ENCODE assay signal across 39 cellular contexts in the genomic region with DNA sequence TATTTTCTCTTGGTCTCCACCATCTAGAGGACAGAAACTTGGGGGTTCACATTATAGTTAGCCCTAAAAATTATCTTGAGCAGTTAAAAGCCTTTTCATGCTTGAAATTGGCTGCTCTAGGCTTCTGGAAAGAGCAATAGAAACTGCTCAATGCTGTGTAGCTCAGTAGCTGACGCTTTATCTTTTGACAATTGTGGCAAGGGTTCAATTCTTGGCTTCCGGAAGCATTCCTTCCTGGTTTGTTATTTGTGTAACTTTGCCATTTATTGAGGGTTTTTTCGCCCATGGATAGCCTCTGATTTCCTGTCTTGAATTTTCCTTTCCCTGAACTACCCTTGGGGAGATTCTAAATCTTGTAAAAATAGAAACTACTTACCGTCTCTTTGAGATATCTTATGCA. TPM values are rescaled to one million over a fixed set of nuclear protein-coding genes. Genes with fewer than 3 reads are reported as not detected.
"Had no signal": no experiment of that assay in that cellular context is flagged by ENCODE, and none has a peak within 500 bp of the region (broad histone marks: within the 10 kb centered on the region; RNA-seq: fewer than 3 reads in every experiment).

No MANE protein-coding gene starts in this region.

- ATAC-seq: activated CD4-positive, alpha-beta T cell treated with anti-CD3 and anti-CD28 coated beads for 36 hours; activated CD8-positive, alpha-beta memory T cell treated with anti-CD3 and anti-CD28 coated beads, Interleukin-2, amount 10 ng/mL, durations not matched to agents 7 days and 5 days; activated CD8-positive, alpha-beta T cell treated with anti-CD3 and anti-CD28 coated beads, Interleukin-2, amount 10 ng/mL, durations not matched to agents 7 days and 5 days; activated naive CD8-positive, alpha-beta T cell treated with anti-CD3 and anti-CD28 coated beads, Interleukin-2, amount 50 U/mL, for 24 hours; effector memory CD8-positive, alpha-beta T cell; foreskin keratinocyte; gastrocnemius medialis had no signal

- DNase-seq: activated CD4-positive, alpha-beta memory T cell treated with anti-CD3 and anti-CD28 coated beads for 36 hours; activated CD4-positive, alpha-beta T cell treated with anti-CD3 and anti-CD28 coated beads for 36 hours; activated CD4-positive, alpha-beta T cell treated with anti-CD3 and anti-CD28 coated beads, Interleukin-2, amount 10 ng/mL, durations not matched to agents 24 days and 14 days; activated CD4-positive, CD25-positive, alpha-beta regulatory T cell; activated CD4-positive, CD25-positive, alpha-beta regulatory T cell treated with anti-CD3 and anti-CD28 coated beads, Interleukin-2, amount 50 U/mL, for 72 hours; activated CD8-positive, alpha-beta memory T cell treated with anti-CD3 and anti-CD28 coated beads, Interleukin-2, amount 10 ng/mL, durations not matched to agents 7 days and 5 days; activated CD8-positive, alpha-beta memory T cell treated with anti-CD3 and anti-CD28 coated beads, Interleukin-2, amount 50 U/mL, for 4 hours; activated CD8-positive, alpha-beta T cell treated with anti-CD3 and anti-CD28 coated beads, Interleukin-2, amount 10 ng/mL, durations not matched to agents 7 days and 5 days; activated effector memory CD4-positive, alpha-beta T cell treated with anti-CD3 and anti-CD28 coated beads, Interleukin-2, amount 50 U/mL, for 16 hours; activated naive CD4-positive, alpha-beta T cell treated with anti-CD3 and anti-CD28 coated beads for 36 hours; activated naive CD8-positive, alpha-beta T cell treated with anti-CD3 and anti-CD28 coated beads for 36 hours; activated naive CD8-positive, alpha-beta T cell treated with anti-CD3 and anti-CD28 coated beads, Interleukin-2, amount 50 U/mL, for 24 hours; activated T-cell treated with anti-CD3 and anti-CD28 coated beads, Interleukin-2, amount 50 U/mL, for 1 hour; activated T-cell treated with anti-CD3 and anti-CD28 coated beads, Interleukin-2, amount 50 U/mL, for 48 hours; adrenal gland; effector CD4-positive, alpha-beta T cell; effector memory CD8-positive, alpha-beta T cell; esophagus squamous epithelium; foreskin keratinocyte; gastrocnemius medialis; glutamatergic neuron; T-helper 2 cell had no signal

- H3K4me3 Mint-ChIP-seq: activated CD4-positive, alpha-beta memory T cell treated with anti-CD3 and anti-CD28 coated beads for 36 hours; activated CD4-positive, alpha-beta T cell treated with anti-CD3 and anti-CD28 coated beads for 36 hours; activated CD4-positive, alpha-beta T cell treated with anti-CD3 and anti-CD28 coated beads, Interleukin-2, amount 10 ng/mL, durations not matched to agents 24 days and 14 days; activated CD8-positive, alpha-beta memory T cell treated with anti-CD3 and anti-CD28 coated beads, Interleukin-2, amount 10 ng/mL, durations not matched to agents 7 days and 5 days; activated CD8-positive, alpha-beta T cell treated with anti-CD3 and anti-CD28 coated beads, Interleukin-2, amount 10 ng/mL, durations not matched to agents 7 days and 5 days; activated naive CD4-positive, alpha-beta T cell treated with anti-CD3 and anti-CD28 coated beads for 36 hours; activated naive CD4-positive, alpha-beta T cell treated with anti-CD3 and anti-CD28 coated beads, Interleukin-2, amount 50 U/mL, for 24 hours; activated naive CD8-positive, alpha-beta T cell treated with anti-CD3 and anti-CD28 coated beads for 36 hours; activated naive CD8-positive, alpha-beta T cell treated with anti-CD3 and anti-CD28 coated beads, Interleukin-2, amount 50 U/mL, for 24 hours; activated T-helper 1 cell treated with anti-CD3 and anti-CD28 coated beads, Interleukin-12 subunit alpha, Interleukin-12 subunit beta, Interleukin-2, Interleukin-4 antibody, amounts not matched to agents 30 ng/mL and 10 ng/mL and 1 ng/mL, durations not matched to agents 14 hours and 24 hours and 36 hours; brain; central memory CD8-positive, alpha-beta T cell; dendritic cell treated with granulocyte-macrophage colony-stimulating factor and Interleukin-4, amounts not matched to agents 40 ng/mL and 50 ng/mL, for 4 days; effector memory CD8-positive, alpha-beta T cell had no signal

- H3K36me3 ChIP-seq: adrenal gland, ascending aorta, breast epithelium, cardiac muscle cell, esophagus squamous epithelium, gastrocnemius medialis, heart left ventricle had no signal

- H3K27ac ChIP-seq: adrenal gland, ascending aorta, breast epithelium, cardiac muscle cell, coronary artery, epithelial cell of prostate, esophagus squamous epithelium, foreskin keratinocyte, gastrocnemius medialis had no signal

- H3K9me3 Mint-ChIP-seq: activated CD4-positive, alpha-beta memory T cell treated with anti-CD3 and anti-CD28 coated beads for 36 hours; activated CD4-positive, alpha-beta T cell treated with anti-CD3 and anti-CD28 coated beads, Interleukin-2, amount 10 ng/mL, durations not matched to agents 24 days and 14 days; activated naive CD4-positive, alpha-beta T cell treated with anti-CD3 and anti-CD28 coated beads for 36 hours; activated naive CD4-positive, alpha-beta T cell treated with anti-CD3 and anti-CD28 coated beads, Interleukin-2, amount 50 U/mL, for 24 hours; activated naive CD8-positive, alpha-beta T cell treated with anti-CD3 and anti-CD28 coated beads for 36 hours; activated naive CD8-positive, alpha-beta T cell treated with anti-CD3 and anti-CD28 coated beads, Interleukin-2, amount 50 U/mL, for 24 hours; activated T-helper 1 cell treated with anti-CD3 and anti-CD28 coated beads, Interleukin-12 subunit alpha, Interleukin-12 subunit beta, Interleukin-2, Interleukin-4 antibody, amounts not matched to agents 30 ng/mL and 10 ng/mL and 1 ng/mL, durations not matched to agents 14 hours and 24 hours and 36 hours; activated T-helper 2 cell treated with anti-CD3 and anti-CD28 coated beads, Interferon-gamma antibody, Interleukin-2, Interleukin-4, amounts not matched to agents 10 μg/mL and 5 μg/mL and 100 μg/mL, durations not matched to agents 14 hours and 24 hours and 36 hours; central memory CD8-positive, alpha-beta T cell; dendritic cell treated with granulocyte-macrophage colony-stimulating factor and Interleukin-4, amounts not matched to agents 40 ng/mL and 50 ng/mL, for 4 days; effector memory CD8-positive, alpha-beta T cell had no signal

- H3K4me1 Mint-ChIP-seq: activated CD4-positive, alpha-beta T cell treated with anti-CD3 and anti-CD28 coated beads for 36 hours; activated CD4-positive, alpha-beta T cell treated with anti-CD3 and anti-CD28 coated beads, Interleukin-2, amount 10 ng/mL, durations not matched to agents 24 days and 14 days; activated CD8-positive, alpha-beta memory T cell treated with anti-CD3 and anti-CD28 coated beads, Interleukin-2, amount 10 ng/mL, durations not matched to agents 7 days and 5 days; activated naive CD4-positive, alpha-beta T cell treated with anti-CD3 and anti-CD28 coated beads, Interleukin-2, amount 50 U/mL, for 24 hours; activated naive CD8-positive, alpha-beta T cell treated with anti-CD3 and anti-CD28 coated beads for 36 hours; activated naive CD8-positive, alpha-beta T cell treated with anti-CD3 and anti-CD28 coated beads, Interleukin-2, amount 50 U/mL, for 24 hours; brain; central memory CD8-positive, alpha-beta T cell had no signal

- H3K27ac Mint-ChIP-seq: activated CD4-positive, alpha-beta memory T cell treated with anti-CD3 and anti-CD28 coated beads for 36 hours; activated CD4-positive, alpha-beta T cell treated with anti-CD3 and anti-CD28 coated beads for 36 hours; activated CD4-positive, alpha-beta T cell treated with anti-CD3 and anti-CD28 coated beads, Interleukin-2, amount 10 ng/mL, durations not matched to agents 24 days and 14 days; activated CD8-positive, alpha-beta memory T cell treated with anti-CD3 and anti-CD28 coated beads, Interleukin-2, amount 10 ng/mL, durations not matched to agents 7 days and 5 days; activated CD8-positive, alpha-beta T cell treated with anti-CD3 and anti-CD28 coated beads, Interleukin-2, amount 10 ng/mL, durations not matched to agents 7 days and 5 days; activated naive CD4-positive, alpha-beta T cell treated with anti-CD3 and anti-CD28 coated beads for 36 hours; activated naive CD4-positive, alpha-beta T cell treated with anti-CD3 and anti-CD28 coated beads, Interleukin-2, amount 50 U/mL, for 24 hours; activated naive CD8-positive, alpha-beta T cell treated with anti-CD3 and anti-CD28 coated beads for 36 hours; activated naive CD8-positive, alpha-beta T cell treated with anti-CD3 and anti-CD28 coated beads, Interleukin-2, amount 50 U/mL, for 24 hours; activated T-helper 1 cell treated with anti-CD3 and anti-CD28 coated beads, Interleukin-12 subunit alpha, Interleukin-12 subunit beta, Interleukin-2, Interleukin-4 antibody, amounts not matched to agents 30 ng/mL and 10 ng/mL and 1 ng/mL, durations not matched to agents 14 hours and 24 hours and 36 hours; activated T-helper 2 cell treated with anti-CD3 and anti-CD28 coated beads, Interferon-gamma antibody, Interleukin-2, Interleukin-4, amounts not matched to agents 10 μg/mL and 5 μg/mL and 100 μg/mL, durations not matched to agents 14 hours and 24 hours and 36 hours; brain; dendritic cell treated with granulocyte-macrophage colony-stimulating factor and Interleukin-4, amounts not matched to agents 40 ng/mL and 50 ng/mL, for 4 days; effector memory CD8-positive, alpha-beta T cell had no signal

- H3K4me1 ChIP-seq: adrenal gland, ascending aorta, breast epithelium, esophagus squamous epithelium, foreskin keratinocyte, gastrocnemius medialis had no signal

- H3K9me3 ChIP-seq: adrenal gland, ascending aorta, breast epithelium, esophagus squamous epithelium, gastrocnemius medialis had no signal

- H3K27me3 ChIP-seq: adrenal gland, ascending aorta, breast epithelium, cardiac muscle cell, esophagus squamous epithelium, foreskin keratinocyte, gastrocnemius medialis, heart left ventricle had no signal

- H3K4me3 ChIP-seq: adrenal gland, ascending aorta, breast epithelium, cardiac muscle cell, coronary artery, esophagus squamous epithelium, gastrocnemius medialis had no signal

- H3K36me3 Mint-ChIP-seq: activated CD4-positive, alpha-beta memory T cell treated with anti-CD3 and anti-CD28 coated beads for 36 hours; activated CD8-positive, alpha-beta memory T cell treated with anti-CD3 and anti-CD28 coated beads, Interleukin-2, amount 10 ng/mL, durations not matched to agents 7 days and 5 days; activated naive CD4-positive, alpha-beta T cell treated with anti-CD3 and anti-CD28 coated beads, Interleukin-2, amount 50 U/mL, for 24 hours; activated naive CD8-positive, alpha-beta T cell treated with anti-CD3 and anti-CD28 coated beads for 36 hours; brain had no signal

RNA-seq across cellular contexts. Expression of gene OR56A1, which starts 10.3 kb away (rescaled TPM):
- total RNA-seq: activated CD4-positive, alpha-beta memory T cell treated with anti-CD3 and anti-CD28 coated beads for 36 hours; activated CD4-positive, alpha-beta T cell treated with anti-CD3 and anti-CD28 coated beads for 36 hours; activated CD4-positive, alpha-beta T cell treated with anti-CD3 and anti-CD28 coated beads, Interleukin-2, amount 10 ng/mL, durations not matched to agents 24 days and 14 days; activated CD8-positive, alpha-beta memory T cell treated with anti-CD3 and anti-CD28 coated beads for 36 hours; activated CD8-positive, alpha-beta memory T cell treated with anti-CD3 and anti-CD28 coated beads, Interleukin-2, amount 10 ng/mL, durations not matched to agents 7 days and 5 days; activated CD8-positive, alpha-beta T cell treated with anti-CD3 and anti-CD28 coated beads, Interleukin-2, amount 10 ng/mL, durations not matched to agents 7 days and 5 days; activated naive CD4-positive, alpha-beta T cell treated with anti-CD3 and anti-CD28 coated beads for 36 hours; activated naive CD8-positive, alpha-beta T cell treated with anti-CD3 and anti-CD28 coated beads for 36 hours; activated T-helper 1 cell treated with anti-CD3 and anti-CD28 coated beads, Interleukin-12 subunit alpha, Interleukin-12 subunit beta, Interleukin-2, Interleukin-4 antibody, amounts not matched to agents 30 ng/mL and 10 ng/mL and 1 ng/mL, durations not matched to agents 14 hours and 24 hours and 36 hours; activated T-helper 2 cell treated with anti-CD3 and anti-CD28 coated beads, Interferon-gamma antibody, Interleukin-2, Interleukin-4, amounts not matched to agents 10 μg/mL and 5 μg/mL and 100 μg/mL, durations not matched to agents 14 hours and 24 hours and 36 hours; adrenal gland; ascending aorta; breast epithelium; esophagus squamous epithelium; fibroblast of lung; foreskin keratinocyte; gastrocnemius medialis; T-helper 1 cell treated with Interleukin-12 subunit alpha and Interleukin-12 subunit beta and Interleukin-4 antibody, amounts not matched to agents 30 ng/mL and 1 ng/mL, for 36 hours had no signal
- polyA plus RNA-seq: adrenal gland, cardiac muscle cell, esophagus, fibroblast of lung, foreskin keratinocyte, heart left ventricle had no signal

RNA-seq across cellular contexts. Expression of gene OR56A4, which starts 34.1 kb away (rescaled TPM):
- total RNA-seq: activated CD4-positive, alpha-beta memory T cell treated with anti-CD3 and anti-CD28 coated beads for 36 hours; activated CD4-positive, alpha-beta T cell treated with anti-CD3 and anti-CD28 coated beads for 36 hours; activated CD8-positive, alpha-beta memory T cell treated with anti-CD3 and anti-CD28 coated beads for 36 hours; activated CD8-positive, alpha-beta memory T cell treated with anti-CD3 and anti-CD28 coated beads, Interleukin-2, amount 10 ng/mL, durations not matched to agents 7 days and 5 days; activated CD8-positive, alpha-beta T cell treated with anti-CD3 and anti-CD28 coated beads, Interleukin-2, amount 10 ng/mL, durations not matched to agents 7 days and 5 days; activated naive CD4-positive, alpha-beta T cell treated with anti-CD3 and anti-CD28 coated beads for 36 hours; activated naive CD8-positive, alpha-beta T cell treated with anti-CD3 and anti-CD28 coated beads for 36 hours; activated T-helper 1 cell treated with anti-CD3 and anti-CD28 coated beads, Interleukin-12 subunit alpha, Interleukin-12 subunit beta, Interleukin-2, Interleukin-4 antibody, amounts not matched to agents 30 ng/mL and 10 ng/mL and 1 ng/mL, durations not matched to agents 14 hours and 24 hours and 36 hours; activated T-helper 2 cell treated with anti-CD3 and anti-CD28 coated beads, Interferon-gamma antibody, Interleukin-2, Interleukin-4, amounts not matched to agents 10 μg/mL and 5 μg/mL and 100 μg/mL, durations not matched to agents 14 hours and 24 hours and 36 hours; adrenal gland; ascending aorta; breast epithelium; cardiac muscle cell; cerebellum; esophagus squamous epithelium; fibroblast of lung; foreskin keratinocyte; gastrocnemius medialis; T-helper 1 cell treated with Interleukin-12 subunit alpha and Interleukin-12 subunit beta and Interleukin-4 antibody, amounts not matched to agents 30 ng/mL and 1 ng/mL, for 36 hours had no signal
- polyA plus RNA-seq: adrenal gland, cardiac muscle cell, esophagus, fibroblast of lung, foreskin keratinocyte, heart left ventricle had no signal

RNA-seq across cellular contexts. Expression of gene OR52L1, which starts 54.1 kb away (rescaled TPM):
- total RNA-seq: activated CD4-positive, alpha-beta memory T cell treated with anti-CD3 and anti-CD28 coated beads for 36 hours; activated CD4-positive, alpha-beta T cell treated with anti-CD3 and anti-CD28 coated beads for 36 hours; activated CD4-positive, alpha-beta T cell treated with anti-CD3 and anti-CD28 coated beads, Interleukin-2, amount 10 ng/mL, durations not matched to agents 24 days and 14 days; activated CD8-positive, alpha-beta memory T cell treated with anti-CD3 and anti-CD28 coated beads for 36 hours; activated CD8-positive, alpha-beta memory T cell treated with anti-CD3 and anti-CD28 coated beads, Interleukin-2, amount 10 ng/mL, durations not matched to agents 7 days and 5 days; activated CD8-positive, alpha-beta T cell treated with anti-CD3 and anti-CD28 coated beads, Interleukin-2, amount 10 ng/mL, durations not matched to agents 7 days and 5 days; activated naive CD4-positive, alpha-beta T cell treated with anti-CD3 and anti-CD28 coated beads for 36 hours; activated naive CD8-positive, alpha-beta T cell treated with anti-CD3 and anti-CD28 coated beads for 36 hours; activated T-helper 1 cell treated with anti-CD3 and anti-CD28 coated beads, Interleukin-12 subunit alpha, Interleukin-12 subunit beta, Interleukin-2, Interleukin-4 antibody, amounts not matched to agents 30 ng/mL and 10 ng/mL and 1 ng/mL, durations not matched to agents 14 hours and 24 hours and 36 hours; activated T-helper 2 cell treated with anti-CD3 and anti-CD28 coated beads, Interferon-gamma antibody, Interleukin-2, Interleukin-4, amounts not matched to agents 10 μg/mL and 5 μg/mL and 100 μg/mL, durations not matched to agents 14 hours and 24 hours and 36 hours; ascending aorta; breast epithelium; cerebellum; esophagus squamous epithelium; fibroblast of lung; foreskin keratinocyte; gastrocnemius medialis; heart left ventricle; T-helper 1 cell treated with Interleukin-12 subunit alpha and Interleukin-12 subunit beta and Interleukin-4 antibody, amounts not matched to agents 30 ng/mL and 1 ng/mL, for 36 hours had no signal
- polyA plus RNA-seq: adrenal gland, cardiac muscle cell, esophagus, fibroblast of lung, foreskin keratinocyte, heart left ventricle had no signal
